22 cellular contexts compared by ENCODE assay signal in the genomic region with DNA sequence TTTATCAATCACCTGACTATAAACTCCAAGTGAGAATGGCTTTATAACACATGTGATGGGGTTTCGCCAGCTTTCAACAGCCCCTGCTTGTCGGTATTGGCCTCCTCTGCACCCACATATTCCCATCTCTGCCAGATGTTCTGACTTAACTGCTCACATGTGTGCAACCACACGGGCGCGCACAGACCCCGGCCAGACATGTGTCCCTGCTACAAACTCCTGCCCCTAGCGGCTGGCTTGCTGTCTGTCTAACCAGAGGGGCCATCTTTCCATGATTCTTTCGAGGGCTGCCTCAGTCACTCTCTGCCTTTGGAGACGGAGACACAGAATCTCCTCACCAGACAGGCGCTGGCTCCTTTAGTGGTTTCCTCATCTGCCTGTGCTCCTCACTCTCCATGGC. TPM values are rescaled to one million over a fixed set of nuclear protein-coding genes. Genes with fewer than 3 reads are reported as not detected.
DNase-seq lines count a peak whose midpoint lies in the region; ATAC-seq and TF ChIP-seq lines count a peak whose summit lies in the region.
"Had no signal": no experiment of that assay in that cellular context is flagged by ENCODE, and none has a peak within 500 bp of the region (broad histone marks: within the 10 kb centered on the region; RNA-seq: fewer than 3 reads in every experiment).

No MANE protein-coding gene starts in this region.

- H3K27me3 Mint-ChIP-seq in stimulated activated naive B cell treated with anti-CD40 and anti-IgM and Interleukin-4, amounts not matched to agents 10 μg/mL and 1 μg/mL and 100 μg/mL, for 72 hours, result no peaks in the 10 kb centered on the region
- H3K27me3 Mint-ChIP-seq: activated naive CD8-positive, alpha-beta T cell treated with anti-CD3 and anti-CD28 coated beads, Interleukin-2, amount 50 U/mL, for 24 hours; B cell; IgD-negative memory B cell; natural killer cell treated with Interleukin-12 subunit alpha and Interleukin-12 subunit beta and Interleukin-15 and Interleukin-18, amount 100 ng/mL, for 72 hours; progenitor cell of endocrine pancreas had no signal

- no peaks in the 10 kb centered on the region for H3K36me3 Mint-ChIP-seq in stimulated activated naive B cell treated with anti-CD40 and anti-IgM and Interleukin-4, amounts not matched to agents 10 μg/mL and 1 μg/mL and 100 μg/mL, for 72 hours
- H3K36me3 Mint-ChIP-seq: IgD-negative memory B cell; natural killer cell treated with Interleukin-12 subunit alpha and Interleukin-12 subunit beta and Interleukin-15 and Interleukin-18, amount 100 ng/mL, for 72 hours had no signal

- H3K4me1 Mint-ChIP-seq in stimulated activated naive B cell treated with anti-CD40 and anti-IgM and Interleukin-4, amounts not matched to agents 10 μg/mL and 1 μg/mL and 100 μg/mL, for 72 hours, result no peaks in the 10 kb centered on the region
- H3K4me1 Mint-ChIP-seq: activated naive CD8-positive, alpha-beta T cell treated with anti-CD3 and anti-CD28 coated beads, Interleukin-2, amount 50 U/mL, for 24 hours; B cell; IgD-negative memory B cell had no signal

- no peak overlapping the region for H3K4me3 Mint-ChIP-seq in stimulated activated naive B cell treated with anti-CD40 and anti-IgM and Interleukin-4, amounts not matched to agents 10 μg/mL and 1 μg/mL and 100 μg/mL, for 72 hours
- H3K4me3 Mint-ChIP-seq: activated naive CD8-positive, alpha-beta T cell treated with anti-CD3 and anti-CD28 coated beads, Interleukin-2, amount 50 U/mL, for 24 hours; activated T-helper 1 cell treated with anti-CD3 and anti-CD28 coated beads, Interleukin-12 subunit alpha, Interleukin-12 subunit beta, Interleukin-2, Interleukin-4 antibody, amounts not matched to agents 30 ng/mL and 10 ng/mL and 1 ng/mL, durations not matched to agents 14 hours and 24 hours and 36 hours; B cell; IgD-negative memory B cell; natural killer cell treated with Interleukin-12 subunit alpha and Interleukin-12 subunit beta and Interleukin-15 and Interleukin-18, amount 100 ng/mL, for 72 hours had no signal

- no peaks in the 10 kb centered on the region for H3K9me3 Mint-ChIP-seq in stimulated activated naive B cell treated with anti-CD40 and anti-IgM and Interleukin-4, amounts not matched to agents 10 μg/mL and 1 μg/mL and 100 μg/mL, for 72 hours
- H3K9me3 Mint-ChIP-seq: activated naive CD8-positive, alpha-beta T cell treated with anti-CD3 and anti-CD28 coated beads, Interleukin-2, amount 50 U/mL, for 24 hours; activated T-helper 1 cell treated with anti-CD3 and anti-CD28 coated beads, Interleukin-12 subunit alpha, Interleukin-12 subunit beta, Interleukin-2, Interleukin-4 antibody, amounts not matched to agents 30 ng/mL and 10 ng/mL and 1 ng/mL, durations not matched to agents 14 hours and 24 hours and 36 hours; IgD-negative memory B cell; natural killer cell treated with Interleukin-12 subunit alpha and Interleukin-12 subunit beta and Interleukin-15 and Interleukin-18, amount 100 ng/mL, for 72 hours had no signal

- no peak overlapping the region for H3K4me3 ChIP-seq in HFF-Myc (replicated peaks; ENCODE audit: low read depth, low read length)
- no peak overlapping the region for H3K4me3 ChIP-seq in choroid plexus epithelial cell (ENCODE audit: low read depth, low read length)
- H3K4me3 ChIP-seq: SJCRH30 had no signal

- ATAC-seq in left lobe of liver (no peak), GM21390 (IDR thresholded peaks at IDR 0.05; ENCODE audit: unreplicated experiment) (no peak), GM19455 (IDR thresholded peaks at IDR 0.05; ENCODE audit: unreplicated experiment) (no peak)
- ATAC-seq in stimulated activated naive B cell treated with anti-CD40 and anti-IgM and Interleukin-4, amounts not matched to agents 10 μg/mL and 1 μg/mL and 100 μg/mL, for 72 hours (replicated peaks), result no peak
- ATAC-seq: activated CD4-positive, CD25-positive, alpha-beta regulatory T cell treated with anti-CD3 and anti-CD28 coated beads, Interleukin-2, amount 50 U/mL, for 24 hours; activated naive CD8-positive, alpha-beta T cell treated with anti-CD3 and anti-CD28 coated beads, Interleukin-2, amount 50 U/mL, for 24 hours; PC-3 had no signal

- DNase-seq in Daoy (ENCODE audit: low read depth) (peak; percentile 11), HFF-Myc (ENCODE audit: extremely low read depth, low read depth) (peak; percentile 55), choroid plexus epithelial cell (ENCODE audit: low read depth) (peak; percentile 13), left lobe of liver (ENCODE audit: low spot score) (peak; percentile 38), CD1c-positive myeloid dendritic cell (ENCODE audit: extremely low spot score) (no peak)
- no peak for DNase-seq in stimulated activated naive B cell treated with anti-CD40 and anti-IgM and Interleukin-4, amounts not matched to agents 10 μg/mL and 1 μg/mL and 100 μg/mL, for 72 hours
- DNase-seq: activated naive CD8-positive, alpha-beta T cell treated with anti-CD3 and anti-CD28 coated beads, Interleukin-2, amount 50 U/mL, for 24 hours; hippocampal formation; kidney glomerular epithelial cell; MV-4-11; NCI-H2029 treated with DMSO at 0.1 percent for 48 hours; NCI-H446 treated with DMSO at 0.1 percent for 48 hours; PC-3; SJCRH30 had no signal

- TF ChIP-seq CTCF in HFF-Myc (IDR thresholded peaks at IDR 0.05; ENCODE audit: low read depth, low read length, missing control alignments) (peak; percentile 76), choroid plexus epithelial cell (conservative IDR thresholded peaks at IDR 0.05; ENCODE audit: low read depth, low read length) (peak; percentile 37)

- no peak overlapping the region for H3K27ac Mint-ChIP-seq in stimulated activated naive B cell treated with anti-CD40 and anti-IgM and Interleukin-4, amounts not matched to agents 10 μg/mL and 1 μg/mL and 100 μg/mL, for 72 hours
- H3K27ac Mint-ChIP-seq: activated naive CD8-positive, alpha-beta T cell treated with anti-CD3 and anti-CD28 coated beads, Interleukin-2, amount 50 U/mL, for 24 hours; activated T-helper 1 cell treated with anti-CD3 and anti-CD28 coated beads, Interleukin-12 subunit alpha, Interleukin-12 subunit beta, Interleukin-2, Interleukin-4 antibody, amounts not matched to agents 30 ng/mL and 10 ng/mL and 1 ng/mL, durations not matched to agents 14 hours and 24 hours and 36 hours; B cell; IgD-negative memory B cell; natural killer cell treated with Interleukin-12 subunit alpha and Interleukin-12 subunit beta and Interleukin-15 and Interleukin-18, amount 100 ng/mL, for 72 hours; progenitor cell of endocrine pancreas had no signal

RNA-seq across cellular contexts. Expression of gene STON1, which starts 15.3 kb away (rescaled TPM):
- total RNA-seq in Daoy (2014; rRNA removed; shearing (Covaris generic)), result 1.7 and 3.3 TPM in 2 replicates
- total RNA-seq in left lobe of liver, result 0.93 TPM

Comparison
In these comparisons a context has a peak if more than half of its experiments do, and no peak if none do; other contexts are left out.
1. DNase-seq: peak in Daoy (single experiment), HFF-Myc (single experiment), choroid plexus epithelial cell (single experiment) and left lobe of liver (single experiment); none in stimulated activated naive B cell treated with anti-CD40 and anti-IgM and Interleukin-4, amounts not matched to agents 10 μg/mL and 1 μg/mL and 100 μg/mL, for 72 hours (single experiment) and CD1c-positive myeloid dendritic cell (single experiment).